8 cellular contexts compared by ENCODE assay signal in genomic region chr16:648786-649589, GRCh38. TPM values are rescaled to one million over a fixed set of nuclear protein-coding genes. Genes with fewer than 3 reads are reported as not detected.
DNase-seq lines count a peak whose midpoint lies in the region; ATAC-seq, FAIRE-seq and TF ChIP-seq lines count a peak whose summit lies in the region.

WDR90 (plus strand) TSS chr16:649365; CDS start chr16:649417, 52 bp downstream.

- H3K9me3 ChIP-seq in spleen: no peaks in the 10 kb centered on the region

- peak within 1 kb of the TSS; percentile 88 for H3K27ac ChIP-seq in caudate nucleus (ENCODE audit: low read depth, low read length)
- peak within 1 kb of the TSS; percentile 36 to 96 (median 88) for H3K27ac ChIP-seq in spleen

- peaks cover 13 to 63% (median 47%) of the 10 kb centered on the region in 6 donors for H3K4me1 ChIP-seq in spleen

- TF ChIP-seq CTCF in spleen (IDR thresholded peaks at IDR 0.05 in 8 of 11, conservative IDR thresholded peaks at IDR 0.05 in 3 of 11): peak in 1 of 11 experiments; percentile 32

- WGBS in spleen, 5 donors: 0 to 2% (median 1%) methylated on average over 17 to 90 of the region's 90 CpGs

- FAIRE-seq in islet of Langerhans (lab: Jason Lieb, UNC): peak; percentile 66

- H3K4me3 ChIP-seq in spleen: peak within 1 kb of the TSS; percentile 52 to 94 (median 84)

- no peaks in the 10 kb centered on the region for H3K27me3 ChIP-seq in spleen (replicated peaks in 1 of 7)

- peak; percentile 90 for ATAC-seq in GM19043 (IDR thresholded peaks at IDR 0.05; ENCODE audit: low read depth, unreplicated experiment)
- peak; percentile 76 for ATAC-seq in HG03342 (IDR thresholded peaks at IDR 0.05; ENCODE audit: unreplicated experiment)

- DNase-seq in AG08396 (ENCODE audit: low spot score) (peak; percentile 99), NCI-H345 treated with DMSO at 0.1 percent for 48 hours (lab: John Stamatoyannopoulos, UW; ENCODE audit: unreplicated experiment) (peak; percentile 85), caudate nucleus (lab: John Stamatoyannopoulos, UW) (peak; percentile 59 to 96 (median 88)), spleen (peak; percentile 99)
- DNase-seq in activated CD4-positive, CD25-positive, alpha-beta regulatory T cell treated with anti-CD3 and anti-CD28 coated beads, Interleukin-2, amount 50 U/mL, for 16 hours (ENCODE audit: low read depth, low spot score): peak; percentile 87

- TF ChIP-seq POLR2A in spleen (IDR thresholded peaks at IDR 0.05): peak in 1 of 3 donors; percentile 51

- H3K36me3 ChIP-seq in spleen: peaks cover 0 to 21% (median 0%) of the 10 kb centered on the region in 6 donors

- intact Hi-C loops in spleen (cut with DNase I; ENCODE audit: low total_unique reads): no loop called here

RNA-seq across cellular contexts. Expression of gene WDR90, which starts in this region (rescaled TPM):
- 10 to 100 TPM in 6 of 7 donors, 1 to 10 TPM in 1; 7.9 to 30.2 (median 16.7) TPM for total RNA-seq in spleen
- 10 to 100 TPM; 10.3 to 25.1 (median 22.1) TPM for polyA plus RNA-seq in spleen

Comparison
In these comparisons a context has a peak if more than half of its experiments do, and no peak if none do; other contexts are left out.
1. Peak in every context shown above with its lines: DNase-seq, ATAC-seq, H3K4me3 ChIP-seq and H3K27ac ChIP-seq.